ENCODE assay signal across 13 cellular contexts in the genomic region with DNA sequence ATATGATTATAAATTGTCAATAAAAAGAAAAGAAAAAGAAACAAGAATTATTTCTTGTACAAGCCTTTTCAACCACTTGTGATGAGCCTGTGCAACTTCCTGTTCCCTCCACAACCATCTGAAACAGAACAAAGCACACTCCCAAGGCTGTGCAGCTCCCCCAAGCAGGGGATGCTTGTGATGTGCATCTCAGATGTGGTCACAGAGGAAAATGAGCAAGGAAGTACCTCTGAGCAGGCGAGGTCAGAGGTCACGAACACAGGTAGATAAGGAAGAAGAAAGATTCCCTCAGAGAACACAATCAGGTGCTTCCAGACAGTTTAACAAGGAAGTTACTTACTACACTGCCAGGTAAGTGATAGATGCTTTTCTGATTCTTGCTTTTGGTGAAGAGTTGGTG.
DNase-seq lines count a peak whose midpoint lies in the region; ATAC-seq and TF ChIP-seq lines count a peak whose summit lies in the region.
"Had no signal": no experiment of that assay in that cellular context is flagged by ENCODE, and none has a peak within 500 bp of the region (broad histone marks: within the 10 kb centered on the region; RNA-seq: fewer than 3 reads in every experiment).

No MANE protein-coding gene starts in this region.

- no peak for ATAC-seq in psoas muscle
- ATAC-seq: sciatic nerve had no signal

- H3K36me3 ChIP-seq in psoas muscle (ENCODE audit: insufficient read depth in 1 of 2, low read depth in 1 of 2): no peaks in the 10 kb centered on the region

- TF ChIP-seq POLR2A in NB4 (IDR thresholded peaks at IDR 0.05; ENCODE audit: extremely low read depth, insufficient read length): no peak

- H3K9me3 ChIP-seq in psoas muscle: no peaks in the 10 kb centered on the region

- DNase-seq in DMS53 (lab: John Stamatoyannopoulos, UW) (peak; percentile 6), DMS53 treated with DMSO at 0.1 percent for 48 hours (lab: John Stamatoyannopoulos, UW; ENCODE audit: unreplicated experiment) (no peak), NB4 (ENCODE audit: low read depth) (peak; percentile 21), hypothalamus (lab: John Stamatoyannopoulos, UW) (no peak), psoas muscle (no peak), epidermal melanocyte (ENCODE audit: insufficient read length, low spot score) (no peak)
- DNase-seq in activated effector memory CD4-positive, alpha-beta T cell treated with Interleukin-2 at 50 U/mL for 16 hours: peak; percentile 6
- DNase-seq in stimulated activated CD4-positive, alpha-beta T cell treated with anti-CD3 and anti-CD28 coated beads, Interleukin-2, amount 100 ng/mL, for 24 hours: peak; percentile 4 to 24
- DNase-seq: GM23248, NCI-H2029 had no signal

- H3K4me3 ChIP-seq in NB4 (ENCODE audit: low read depth, low read length) (no peak overlapping the region), psoas muscle (no peak overlapping the region)
- H3K4me3 ChIP-seq: GM23248, SK-N-MC had no signal

- no peaks in the 10 kb centered on the region for H3K27me3 ChIP-seq in psoas muscle (ENCODE audit: insufficient read depth in 3 of 3, low read length in 2 of 3)

- no peak overlapping the region for H3K27ac ChIP-seq in psoas muscle
- H3K27ac ChIP-seq: 22Rv1, GM23248, SK-N-MC had no signal

- TF ChIP-seq CTCF in NB4 (IDR thresholded peaks at IDR 0.05; ENCODE audit: low read depth, low read length) (no peak), psoas muscle (IDR thresholded peaks at IDR 0.05) (no peak)

- no peaks in the 10 kb centered on the region for H3K4me1 ChIP-seq in psoas muscle

- 76 to 83% (median 80%) methylated on average over 2 of the region's 2 CpGs for WGBS in psoas muscle, 3 donors

- intact Hi-C loops in psoas muscle (cut with DNase I): no loop called here

Comparison
In these comparisons a context has a peak if more than half of its experiments do, and no peak if none do; other contexts are left out.
1. DNase-seq: peak in DMS53 (single experiment), NB4 (single experiment), activated effector memory CD4-positive, alpha-beta T cell treated with Interleukin-2 at 50 U/mL for 16 hours (single experiment) and stimulated activated CD4-positive, alpha-beta T cell treated with anti-CD3 and anti-CD28 coated beads, Interleukin-2, amount 100 ng/mL, for 24 hours (2 of 2); none in DMS53 treated with DMSO at 0.1 percent for 48 hours (single experiment), hypothalamus (0 of 51), psoas muscle (0 of 2) and epidermal melanocyte (single experiment).